Comparison of ENCODE assay signal across 8 cellular contexts in genomic region chr20:47351643-47352331, GRCh38. TPM values are rescaled to one million over a fixed set of nuclear protein-coding genes. Genes with fewer than 3 reads are reported as not detected.
DNase-seq lines count a peak whose midpoint lies in the region; ATAC-seq and TF ChIP-seq lines count a peak whose summit lies in the region.

No MANE protein-coding gene starts in this region.

- intact Hi-C loops in Right ventricle myocardium superior (cut with DNase I) (no loop called here), left cardiac atrium (cut with DNase I) (no loop called here)

- H3K9me3 ChIP-seq in iPS-15b (ENCODE audit: control insufficient read depth, insufficient read depth, low read length) = no peaks in the 10 kb centered on the region
- H3K9me3 ChIP-seq in thymus (ENCODE audit: control insufficient read depth) = no peaks in the 10 kb centered on the region

- peaks cover 15% of the 10 kb centered on the region for H3K4me1 Mint-ChIP-seq in activated CD4-positive, alpha-beta memory T cell treated with anti-CD3 and anti-CD28 coated beads, Interleukin-2, amount 10 ng/mL, durations not matched to agents 7 days and 5 days

- CTCF ChIA-PET in activated CD4-positive, alpha-beta memory T cell treated with anti-CD3 and anti-CD28 coated beads, Interleukin-2, amount 10 ng/mL, durations not matched to agents 7 days and 5 days (lab: Charles Lee) = interaction anchor here (0.9 to 3.6 kb wide), 3 partner anchors 29 to 78 kb away, joined by 3 to 20 read pairs (median 6); no protein-coding TSS in a partner anchor

- H3K27ac ChIP-seq in thymus (ENCODE audit: low read depth) = peak overlapping the region; percentile 25

- DNase-seq in Right ventricle myocardium superior (no peak), left cardiac atrium (no peak), GM20000 (ENCODE audit: low spot score) (no peak)
- DNase-seq in activated CD4-positive, alpha-beta memory T cell treated with anti-CD3 and anti-CD28 coated beads, Interleukin-2, amount 10 ng/mL, durations not matched to agents 7 days and 5 days = no peak

- peaks cover 24% of the 10 kb centered on the region for H3K36me3 Mint-ChIP-seq in activated CD4-positive, alpha-beta memory T cell treated with anti-CD3 and anti-CD28 coated beads, Interleukin-2, amount 10 ng/mL, durations not matched to agents 7 days and 5 days (ENCODE audit: low read depth)

- H3K36me3 ChIP-seq in iPS-15b (ENCODE audit: control insufficient read depth, insufficient read depth, low read length) (no peaks in the 10 kb centered on the region), thymus (ENCODE audit: control insufficient read depth, insufficient read depth) (peaks cover 5% of the 10 kb centered on the region)

- H3K9me3 Mint-ChIP-seq in activated CD4-positive, alpha-beta memory T cell treated with anti-CD3 and anti-CD28 coated beads, Interleukin-2, amount 10 ng/mL, durations not matched to agents 7 days and 5 days = no peaks in the 10 kb centered on the region

- WGBS in thymus = 33% methylated on average over 10 of the region's 10 CpGs

- H3K4me1 ChIP-seq in iPS-15b (ENCODE audit: control insufficient read depth, insufficient read depth, low read length) = peaks cover 82% of the 10 kb centered on the region
- H3K4me1 ChIP-seq in thymus (ENCODE audit: control insufficient read depth, insufficient read depth, low read length) = peaks cover 35% of the 10 kb centered on the region

- H3K27me3 ChIP-seq in iPS-15b (ENCODE audit: control insufficient read depth, insufficient read depth, low read length) (no peaks in the 10 kb centered on the region), thymus (ENCODE audit: control insufficient read depth, insufficient read depth) (no peaks in the 10 kb centered on the region)

- H3K27ac Mint-ChIP-seq in activated CD4-positive, alpha-beta memory T cell treated with anti-CD3 and anti-CD28 coated beads, Interleukin-2, amount 10 ng/mL, durations not matched to agents 7 days and 5 days = peak overlapping the region; percentile 14

- peak overlapping the region; percentile 26 for H3K9ac ChIP-seq in iPS-15b (ENCODE audit: low read depth, low read length)

- ATAC-seq in Right ventricle myocardium superior (ENCODE audit: poor library complexity) = peak; percentile 35
- no peak for ATAC-seq in left cardiac atrium
- ATAC-seq in HG02885 (IDR thresholded peaks at IDR 0.05; ENCODE audit: poor library complexity, unreplicated experiment) = no peak
- no peak for ATAC-seq in GM21737 (IDR thresholded peaks at IDR 0.05; ENCODE audit: unreplicated experiment)

- peak overlapping the region; percentile 19 for H3K4me3 Mint-ChIP-seq in activated CD4-positive, alpha-beta memory T cell treated with anti-CD3 and anti-CD28 coated beads, Interleukin-2, amount 10 ng/mL, durations not matched to agents 7 days and 5 days

- no peak overlapping the region for H3K4me3 ChIP-seq in iPS-15b (ENCODE audit: low read depth, low read length)
- H3K4me3 ChIP-seq in thymus (ENCODE audit: low read length) = peak overlapping the region; percentile 1

- POLR2A ChIA-PET in activated CD4-positive, alpha-beta memory T cell treated with anti-CD3 and anti-CD28 coated beads, Interleukin-2, amount 10 ng/mL, durations not matched to agents 7 days and 5 days (lab: Charles Lee) = interaction anchor here (0.5 to 1.9 kb wide), 4 partner anchors 8 to 157 kb away, joined by 3 to 4 read pairs (median 3); no protein-coding TSS in a partner anchor

- H3K27me3 Mint-ChIP-seq in activated CD4-positive, alpha-beta memory T cell treated with anti-CD3 and anti-CD28 coated beads, Interleukin-2, amount 10 ng/mL, durations not matched to agents 7 days and 5 days = no peaks in the 10 kb centered on the region

- no peak for TF ChIP-seq CTCF in GM20000 (IDR thresholded peaks at IDR 0.05; ENCODE audit: extremely low read depth, missing control alignments)

RNA-seq across cellular contexts. Expression of gene ZMYND8, which starts 4.7 kb away (rescaled TPM):
- total RNA-seq in Right ventricle myocardium superior (37.7 TPM), left cardiac atrium (10 to 100 TPM; 22.6 to 27.5 TPM)
- total RNA-seq in activated CD4-positive, alpha-beta memory T cell treated with anti-CD3 and anti-CD28 coated beads, Interleukin-2, amount 10 ng/mL, durations not matched to agents 7 days and 5 days = 10 to 100 TPM; 37.8 to 44.2 TPM
- 28.5 TPM for polyA plus RNA-seq in thymus
